ENCODE assay signal across 8 cellular contexts in the genomic region with DNA sequence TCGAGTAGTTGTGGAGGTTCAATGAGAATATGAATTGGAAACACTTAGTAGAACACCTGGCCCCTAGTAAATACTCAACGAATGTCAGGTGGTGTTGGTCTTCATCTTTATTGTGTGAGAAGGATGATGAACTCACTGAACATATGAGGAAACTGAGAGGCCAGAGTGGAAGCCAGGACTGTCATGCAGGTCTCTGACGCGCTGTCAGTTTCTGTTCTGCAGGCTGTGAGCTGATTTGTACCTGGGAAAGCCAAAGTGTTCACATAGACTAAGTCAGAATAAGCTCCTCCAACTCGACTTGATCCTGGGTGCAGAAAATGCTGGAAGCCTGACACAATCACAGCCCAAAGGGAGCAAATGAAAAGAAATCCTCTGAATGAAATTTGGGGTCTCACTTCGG.
A peak's percentile ranks its signal among the peaks of the same experiment; 100 is the strongest.
DNase-seq lines count a peak whose midpoint lies in the region; ATAC-seq, FAIRE-seq and TF ChIP-seq lines count a peak whose summit lies in the region.

No MANE protein-coding gene starts in this region.

- CTCF ChIA-PET in activated CD4-positive, alpha-beta T cell treated with anti-CD3 and anti-CD28 coated beads for 36 hours (lab: Charles Lee): interaction anchor here (1.0 kb wide), 1 partner anchor 11 kb away, joined by 3 read pairs; no protein-coding TSS in a partner anchor

- H3K4me1 ChIP-seq in endodermal cell (ENCODE audit: control insufficient read depth, insufficient read depth, low read length): peaks cover 8% of the 10 kb centered on the region
- no peaks in the 10 kb centered on the region for H3K4me1 ChIP-seq in small intestine (ENCODE audit: control insufficient read depth in 2 of 2, insufficient read depth in 1 of 2, low read depth in 1 of 2, low read length in 1 of 2)

- no peak overlapping the region for H3K4me3 ChIP-seq in endodermal cell (ENCODE audit: low read length)
- H3K4me3 ChIP-seq in small intestine (ENCODE audit: low read depth in 1 of 2, low read length in 2 of 2): no peak overlapping the region

- TF ChIP-seq CTCF in endodermal cell (conservative IDR thresholded peaks at IDR 0.05): no peak

- H3K4me1 Mint-ChIP-seq in activated CD4-positive, alpha-beta T cell treated with anti-CD3 and anti-CD28 coated beads for 36 hours: peaks cover 16% of the 10 kb centered on the region
- peaks cover 28% of the 10 kb centered on the region for H3K4me1 Mint-ChIP-seq in endodermal cell

- POLR2A ChIA-PET in activated CD4-positive, alpha-beta T cell treated with anti-CD3 and anti-CD28 coated beads for 36 hours (lab: Charles Lee): no interaction called here

- no peaks in the 10 kb centered on the region for H3K9me3 ChIP-seq in endodermal cell (ENCODE audit: control insufficient read depth, low read length)
- no peaks in the 10 kb centered on the region for H3K9me3 ChIP-seq in small intestine (ENCODE audit: control insufficient read depth, low read depth)

- H3K27me3 Mint-ChIP-seq in activated CD4-positive, alpha-beta T cell treated with anti-CD3 and anti-CD28 coated beads for 36 hours: peaks cover 5% of the 10 kb centered on the region
- peaks cover 5% of the 10 kb centered on the region for H3K27me3 Mint-ChIP-seq in endodermal cell (ENCODE audit: insufficient read depth)

- FAIRE-seq in small intestine (lab: Jason Lieb, UNC): no peak

- H3K36me3 ChIP-seq in endodermal cell (ENCODE audit: control insufficient read depth, insufficient read depth, low read length): no peaks in the 10 kb centered on the region
- H3K36me3 ChIP-seq in small intestine (ENCODE audit: control insufficient read depth in 2 of 2, insufficient read depth in 2 of 2, low read length in 2 of 2): no peaks in the 10 kb centered on the region

- intact Hi-C loops in activated CD4-positive, alpha-beta T cell treated with anti-CD3 and anti-CD28 coated beads for 36 hours (cut with DNase I, micrococcal nuclease): loop anchor here in 1 of 2 experiments (5.0 kb wide), 1 partner anchor 107 kb away; no protein-coding TSS in a partner anchor

- peak; percentile 46 for DNase-seq in activated CD4-positive, alpha-beta T cell treated with anti-CD3 and anti-CD28 coated beads for 36 hours
- DNase-seq in activated CD4-positive, alpha-beta T cell treated with anti-CD3 and anti-CD28 coated beads, Interleukin-2, amount 50 U/mL, for 48 hours: no peak
- peak; percentile 86 for DNase-seq in NCI-H2029 (lab: John Stamatoyannopoulos, UW)
- no peak for DNase-seq in endodermal cell
- no peak for DNase-seq in small intestine
- no peak for DNase-seq in dermis blood vessel endothelial cell
- DNase-seq in NCI-H1417 treated with DMSO at 0.1 percent for 48 hours (lab: John Stamatoyannopoulos, UW): no peak
- DNase-seq in HUDEP-2 (lab: John Stamatoyannopoulos, UW; ENCODE audit: unreplicated experiment in 76 of 76): no peak

- H3K4me3 Mint-ChIP-seq in activated CD4-positive, alpha-beta T cell treated with anti-CD3 and anti-CD28 coated beads for 36 hours: peak overlapping the region; percentile 59
- no peak overlapping the region for H3K4me3 Mint-ChIP-seq in endodermal cell

- 83 to 86% methylated on average over 4 to 6 of the region's 6 CpGs for WGBS in endodermal cell (ENCODE audit: insufficient coverage in 1 of 2, insufficient read length in 1 of 2), 2 experiments
- WGBS in small intestine, 3 donors: 26 to 53% (median 38%) methylated on average over 6 of the region's 6 CpGs

- no peak overlapping the region for H3K27ac Mint-ChIP-seq in activated CD4-positive, alpha-beta T cell treated with anti-CD3 and anti-CD28 coated beads for 36 hours
- peak overlapping the region; percentile 36 for H3K27ac Mint-ChIP-seq in endodermal cell

- H3K9ac ChIP-seq in endodermal cell (ENCODE audit: extremely low read depth, low read length, poor library complexity, severe bottlenecking): no peak overlapping the region

- H3K9me3 Mint-ChIP-seq in activated CD4-positive, alpha-beta T cell treated with anti-CD3 and anti-CD28 coated beads for 36 hours (ENCODE audit: low read depth): no peaks in the 10 kb centered on the region
- H3K9me3 Mint-ChIP-seq in endodermal cell: no peaks in the 10 kb centered on the region

- ATAC-seq in activated CD4-positive, alpha-beta T cell treated with anti-CD3 and anti-CD28 coated beads for 36 hours: peak; percentile 76

- H3K27ac ChIP-seq in endodermal cell (ENCODE audit: low read depth, low read length): no peak overlapping the region
- H3K27ac ChIP-seq in small intestine (ENCODE audit: low read depth in 1 of 2, low read length in 1 of 2): peak overlapping the region; percentile 56 to 85

- no peaks in the 10 kb centered on the region for H3K36me3 Mint-ChIP-seq in activated CD4-positive, alpha-beta T cell treated with anti-CD3 and anti-CD28 coated beads for 36 hours (ENCODE audit: low read depth)
- no peaks in the 10 kb centered on the region for H3K36me3 Mint-ChIP-seq in endodermal cell (ENCODE audit: low read depth)

- H3K27me3 ChIP-seq in endodermal cell (ENCODE audit: control insufficient read depth, insufficient read depth, low read length, poor library complexity, severe bottlenecking) (no peaks in the 10 kb centered on the region), small intestine (ENCODE audit: control insufficient read depth in 2 of 2, insufficient read depth in 2 of 2, low read length in 2 of 2) (no peaks in the 10 kb centered on the region)

Comparison
In these comparisons a context has a peak if more than half of its experiments do, and no peak if none do; other contexts are left out.
1. DNase-seq: peak in activated CD4-positive, alpha-beta T cell treated with anti-CD3 and anti-CD28 coated beads for 36 hours (single experiment) and NCI-H2029 (single experiment); none in activated CD4-positive, alpha-beta T cell treated with anti-CD3 and anti-CD28 coated beads, Interleukin-2, amount 50 U/mL, for 48 hours (0 of 2), endodermal cell (single experiment), small intestine (single experiment), dermis blood vessel endothelial cell (single experiment), NCI-H1417 treated with DMSO at 0.1 percent for 48 hours (single experiment) and HUDEP-2 (0 of 76).